In genomic region chr7:103299660-103300059, GRCh38 we compare ENCODE assay signal across 19 cellular contexts.
"Had no signal": no experiment of that assay in that cellular context is flagged by ENCODE, and none has a peak within 500 bp of the region (broad histone marks: within the 10 kb centered on the region; RNA-seq: fewer than 3 reads in every experiment).

No MANE protein-coding gene starts in this region.

- H3K27me3 Mint-ChIP-seq: activated naive CD8-positive, alpha-beta T cell treated with anti-CD3 and anti-CD28 coated beads for 36 hours; dendritic cell treated with granulocyte-macrophage colony-stimulating factor and Interleukin-4, amounts not matched to agents 40 ng/mL and 50 ng/mL, for 4 days had no signal

- H3K27me3 ChIP-seq: cardiac muscle cell, esophagus squamous epithelium, tibial artery had no signal

- DNase-seq: activated CD4-positive, alpha-beta T cell treated with anti-CD3 and anti-CD28 coated beads, Interleukin-2, amount 50 U/mL, for 4 hours; activated CD4-positive, CD25-positive, alpha-beta regulatory T cell treated with anti-CD3 and anti-CD28 coated beads, Interleukin-2, amount 50 U/mL, for 72 hours; activated naive CD8-positive, alpha-beta T cell treated with anti-CD3 and anti-CD28 coated beads for 36 hours; amygdala; effector CD8-positive, alpha-beta T cell; esophagus squamous epithelium; immature natural killer cell; kidney glomerular epithelial cell; left ventricle myocardium inferior; mammary epithelial cell; occipital lobe; retina; stimulated activated CD4-positive, alpha-beta T cell treated with anti-CD3 and anti-CD28 coated beads, Interleukin-12 subunit alpha, Interleukin-12 subunit beta, amount 100 ng/mL, for 4 hours; stimulated activated CD4-positive, alpha-beta T cell treated with anti-CD3 and anti-CD28 coated beads, Interleukin-2, amount 100 ng/mL, for 24 hours; stimulated activated naive CD4-positive, alpha-beta T cell treated with Interleukin-2 at 50 U/mL for 16 hours; tibial artery had no signal

- H3K4me3 Mint-ChIP-seq: activated naive CD8-positive, alpha-beta T cell treated with anti-CD3 and anti-CD28 coated beads for 36 hours; dendritic cell treated with granulocyte-macrophage colony-stimulating factor and Interleukin-4, amounts not matched to agents 40 ng/mL and 50 ng/mL, for 4 days had no signal

- H3K9me3 Mint-ChIP-seq: dendritic cell treated with granulocyte-macrophage colony-stimulating factor and Interleukin-4, amounts not matched to agents 40 ng/mL and 50 ng/mL, for 4 days; immature natural killer cell had no signal

- H3K9me3 ChIP-seq: esophagus squamous epithelium, left ventricle myocardium inferior, tibial artery had no signal

- H3K27ac ChIP-seq: cardiac muscle cell, esophagus squamous epithelium, left ventricle myocardium inferior, tibial artery, VCaP had no signal

- H3K27ac Mint-ChIP-seq: activated naive CD8-positive, alpha-beta T cell treated with anti-CD3 and anti-CD28 coated beads for 36 hours; dendritic cell treated with granulocyte-macrophage colony-stimulating factor and Interleukin-4, amounts not matched to agents 40 ng/mL and 50 ng/mL, for 4 days; immature natural killer cell had no signal

- H3K4me3 ChIP-seq: cardiac muscle cell, esophagus squamous epithelium, tibial artery had no signal
